ENCODE assay signal across 24 cellular contexts in genomic region chr15:76289582-76289981, GRCh38. TPM values are rescaled to one million over a fixed set of nuclear protein-coding genes. Genes with fewer than 3 reads are reported as not detected.
DNase-seq lines count a peak whose midpoint lies in the region; ATAC-seq, FAIRE-seq and TF ChIP-seq lines count a peak whose summit lies in the region.
"Had no signal": no experiment of that assay in that cellular context is flagged by ENCODE, and none has a peak within 500 bp of the region (broad histone marks: within the 10 kb centered on the region; RNA-seq: fewer than 3 reads in every experiment).

No MANE protein-coding gene starts in this region.

- TF ChIP-seq CTCF in A549 (IDR thresholded peaks at IDR 0.05) = no peak
- TF ChIP-seq CTCF in astrocyte (IDR thresholded peaks at IDR 0.05; ENCODE audit: insufficient read depth, low read depth, low read length) = no peak

- no peaks in the 10 kb centered on the region for H3K27me3 Mint-ChIP-seq in astrocyte (ENCODE audit: low read depth, unreplicated experiment)
- no peaks in the 10 kb centered on the region for H3K27me3 Mint-ChIP-seq in naive thymus-derived CD4-positive, alpha-beta T cell
- H3K27me3 Mint-ChIP-seq: CD4-positive, CD25-positive, alpha-beta regulatory T cell had no signal

- ATAC-seq in A549 (no peak), HG03139 (IDR thresholded peaks at IDR 0.05; ENCODE audit: unreplicated experiment) (no peak), GM21515 (IDR thresholded peaks at IDR 0.05; ENCODE audit: unreplicated experiment) (no peak)
- no peak for ATAC-seq in naive thymus-derived CD4-positive, alpha-beta T cell
- ATAC-seq: HCT116 had no signal

- peaks cover 6% of the 10 kb centered on the region for H3K36me3 Mint-ChIP-seq in astrocyte (ENCODE audit: low read depth, unreplicated experiment)
- peaks cover 6 to 21% (median 14%) of the 10 kb centered on the region in 5 donors for H3K36me3 Mint-ChIP-seq in naive thymus-derived CD4-positive, alpha-beta T cell

- no peak overlapping the region for H2AFZ ChIP-seq in astrocyte (ENCODE audit: low read depth, low read length)

- no peak for TF ChIP-seq EP300 in A549 (IDR thresholded peaks at IDR 0.05)

- no peak overlapping the region for H3K4me3 Mint-ChIP-seq in astrocyte (ENCODE audit: unreplicated experiment)
- H3K4me3 Mint-ChIP-seq in naive thymus-derived CD4-positive, alpha-beta T cell = no peak overlapping the region
- H3K4me3 Mint-ChIP-seq: CD4-positive, CD25-positive, alpha-beta regulatory T cell had no signal

- no peak overlapping the region for H3K27ac Mint-ChIP-seq in astrocyte (ENCODE audit: unreplicated experiment)
- H3K27ac Mint-ChIP-seq in naive thymus-derived CD4-positive, alpha-beta T cell = peak overlapping the region in 7 of 9 donors; percentile 5 to 93 (median 28)

- H3K27ac ChIP-seq in A549 (no peak overlapping the region), astrocyte (ENCODE audit: low read depth, low read length) (no peak overlapping the region)
- no peak overlapping the region for H3K27ac ChIP-seq in naive thymus-derived CD4-positive, alpha-beta T cell (ENCODE audit: low read depth, low read length)
- H3K27ac ChIP-seq: Peyer's patch had no signal

- TF ChIP-seq POLR2A in A549 (IDR thresholded peaks at IDR 0.05; ENCODE audit: low read length) = no peak

- peaks cover 29% of the 10 kb centered on the region for H4K20me1 ChIP-seq in astrocyte (ENCODE audit: insufficient read depth, low read length)

- H3K4me1 ChIP-seq in A549 (peaks cover 7% of the 10 kb centered on the region; the same call in 1 of the 3 replicates), astrocyte (ENCODE audit: insufficient read depth, low read length) (no peaks in the 10 kb centered on the region)
- H3K4me1 ChIP-seq in naive thymus-derived CD4-positive, alpha-beta T cell (ENCODE audit: control insufficient read depth in 2 of 2, insufficient read depth in 2 of 2, low read length in 2 of 2) = peaks cover 11 to 12% of the 10 kb centered on the region in 2 donors
- H3K4me1 ChIP-seq: Caco-2 had no signal

- POLR2A ChIA-PET in A549 (lab: Yijun Ruan, JAX) = interaction anchor here (0.5 to 0.9 kb wide), 3 partner anchors 27 to 1130 kb away, joined by 3 to 5 read pairs (median 4); partner anchors contain the start of genes ISL2 and PEAK1
- POLR2A ChIA-PET in naive thymus-derived CD4-positive, alpha-beta T cell (lab: Charles Lee) = interaction anchor here (1.2 kb wide), 1 partner anchor 20 kb away, joined by 3 read pairs; no protein-coding TSS in a partner anchor

- no peak for TF ChIP-seq RAD21 in A549 (conservative IDR thresholded peaks at IDR 0.05 in 1 of 2, IDR thresholded peaks at IDR 0.05 in 1 of 2)

- H3K4me3 ChIP-seq in A549 = no peak overlapping the region
- no peak overlapping the region for H3K4me3 ChIP-seq in astrocyte (ENCODE audit: insufficient read depth, low read depth, low read length)
- no peak overlapping the region for H3K4me3 ChIP-seq in naive thymus-derived CD4-positive, alpha-beta T cell (ENCODE audit: low read length)
- H3K4me3 ChIP-seq: Peyer's patch had no signal

- FAIRE-seq in A549 (lab: Jason Lieb, UNC) = peak; percentile 32
- no peak for FAIRE-seq in astrocyte (lab: Jason Lieb, UNC)
- FAIRE-seq: GM12892, GM18507, H1 had no signal

- no peaks in the 10 kb centered on the region for H3K4me1 Mint-ChIP-seq in astrocyte (ENCODE audit: low read depth, unreplicated experiment)
- peaks cover 14 to 49% (median 28%) of the 10 kb centered on the region in 7 donors for H3K4me1 Mint-ChIP-seq in naive thymus-derived CD4-positive, alpha-beta T cell

- DNase-seq in A549 (ENCODE audit: low read depth in 1 of 2, low spot score in 1 of 2) = no peak
- DNase-seq in OCI-M1 (lab: John Stamatoyannopoulos, UW) = peak; percentile 74
- peak; percentile 10 for DNase-seq in astrocyte (ENCODE audit: low read depth)
- DNase-seq in naive thymus-derived CD4-positive, alpha-beta T cell = no peak
- no peak for DNase-seq in cortex of kidney (lab: John Stamatoyannopoulos, UW)
- DNase-seq: Caco-2; CD4-positive, CD25-positive, alpha-beta regulatory T cell; DND-41; Kasumi-1; NCI-H1694; NCI-H2081; NCI-H2171; NCI-H345; NCI-H524; NCI-H774; NK-92 treated with Interleukin-12 subunit alpha and Interleukin-12 subunit beta, amount 100 ng/mL, for 24 hours; Peyer's patch had no signal

- CTCF ChIA-PET in A549 (lab: Yijun Ruan, JAX) = interaction anchor here (0.7 to 2.5 kb wide), 7 partner anchors 8 to 98 kb away, joined by 3 to 13 read pairs (median 5); no protein-coding TSS in a partner anchor
- CTCF ChIA-PET in naive thymus-derived CD4-positive, alpha-beta T cell (lab: Charles Lee) = interaction anchor here (0.9 kb wide), 1 partner anchor 22 kb away, joined by 3 read pairs; the partner anchor contains the start of gene ETFA

- peaks cover 34% of the 10 kb centered on the region for H3K79me2 ChIP-seq in astrocyte (ENCODE audit: insufficient read depth, low read length)

- intact Hi-C loops in naive thymus-derived CD4-positive, alpha-beta T cell (cut with micrococcal nuclease) = loop anchor here in 1 of 2 donors (5.0 kb wide), 1 partner anchor 52 kb away; no protein-coding TSS in a partner anchor

- H3K36me3 ChIP-seq in astrocyte (ENCODE audit: insufficient read depth, low read length) = peaks cover 6% of the 10 kb centered on the region
- no peaks in the 10 kb centered on the region for H3K36me3 ChIP-seq in naive thymus-derived CD4-positive, alpha-beta T cell (ENCODE audit: control insufficient read depth in 2 of 3, insufficient read depth in 3 of 3, low read length in 3 of 3)

- H3K9me3 Mint-ChIP-seq in astrocyte (ENCODE audit: unreplicated experiment) = no peaks in the 10 kb centered on the region
- H3K9me3 Mint-ChIP-seq in naive thymus-derived CD4-positive, alpha-beta T cell = no peaks in the 10 kb centered on the region
- H3K9me3 Mint-ChIP-seq: CD4-positive, CD25-positive, alpha-beta regulatory T cell had no signal

- H3K4me2 ChIP-seq in A549 (no peak overlapping the region), astrocyte (ENCODE audit: low read length) (no peak overlapping the region)

- WGBS in A549 (ENCODE audit: missing lambda C conversion rate) = 83% methylated on average over 3 of the region's 3 CpGs

- H3K9ac ChIP-seq in astrocyte (ENCODE audit: low read length) = no peak overlapping the region

- H3K9me3 ChIP-seq in A549 (no peaks in the 10 kb centered on the region), astrocyte (ENCODE audit: insufficient read depth, low read depth, low read length) (no peaks in the 10 kb centered on the region)
- H3K9me3 ChIP-seq in naive thymus-derived CD4-positive, alpha-beta T cell (ENCODE audit: control insufficient read depth in 2 of 3, low read length in 3 of 3) = no peaks in the 10 kb centered on the region
- H3K9me3 ChIP-seq: Caco-2, Peyer's patch had no signal

- no peaks in the 10 kb centered on the region for H3K27me3 ChIP-seq in astrocyte (ENCODE audit: insufficient read depth, low read length)
- no peaks in the 10 kb centered on the region for H3K27me3 ChIP-seq in naive thymus-derived CD4-positive, alpha-beta T cell (ENCODE audit: control insufficient read depth in 2 of 2, insufficient read depth in 2 of 2, low read length in 2 of 2)
- H3K27me3 ChIP-seq: Peyer's patch had no signal

TF ChIP-seq in A549, 52 proteins besides CTCF, POLR2A, EP300 and RAD21:
- no peak for TF ChIP-seq HOXA7 (CRISPR knock-in tag; IDR thresholded peaks at IDR 0.05)
- no peak for TF ChIP-seq CEBPB (IDR thresholded peaks at IDR 0.05)
- no peak for TF ChIP-seq RCOR1 (IDR thresholded peaks at IDR 0.05; ENCODE audit: low read depth, low read length)
- TF ChIP-seq ZNF302 (CRISPR knock-in tag; IDR thresholded peaks at IDR 0.05) = no peak
- TF ChIP-seq ZC3H11A (IDR thresholded peaks at IDR 0.05) = no peak
- no peak for TF ChIP-seq MAZ (IDR thresholded peaks at IDR 0.05; ENCODE audit: borderline replicate concordance, low read depth, low read length)
TF ChIP-seq in A549: peak in this region for 0.

RNA-seq across cellular contexts. Expression of gene ETFA, which starts 21.7 kb away (rescaled TPM):
- polyA plus RNA-seq in A549 (2011; rRNA removed) (395 and 412 TPM in 2 replicates), A549 (2017; fragmentation: RNase III; extraction: RNeasy Plus Mini Kit Qiagen cat#74134 plus additional on column Dnase treatment) (235 to 243 TPM (median 243 TPM) in 3 replicates)
- polyA plus RNA-seq in A549 (2012; cell fraction: cytosol; rRNA removed) = 207 and 218 TPM in 2 replicates
- 73.2 and 78.9 TPM in 2 replicates for polyA plus RNA-seq in A549 (2012; cell fraction: nucleus; rRNA removed)
- polyA minus RNA-seq in A549 (2011; rRNA and poly(A)+ RNA removed) = 159 and 171 TPM in 2 replicates
- total RNA-seq in astrocyte = 123 and 126 TPM in 2 replicates
- total RNA-seq in naive thymus-derived CD4-positive, alpha-beta T cell = 100 to 1,000 TPM in 1 of 5 experiments, 10 to 100 TPM in 4; 38.3 to 102 (median 47.8) TPM
- polyA plus RNA-seq in naive thymus-derived CD4-positive, alpha-beta T cell = 100 to 1,000 TPM in 1 of 2 donors, 10 to 100 TPM in 1; 99.1 to 109 TPM

RNA-seq across cellular contexts. Expression of gene ISL2, which starts 47.0 kb away (rescaled TPM):
- polyA plus RNA-seq in A549 (2011; rRNA removed) (2.6 TPM in 2 replicates), A549 (2017; fragmentation: RNase III; extraction: RNeasy Plus Mini Kit Qiagen cat#74134 plus additional on column Dnase treatment) (2.6 to 3.8 TPM (median 3.2 TPM) in 3 replicates)
- polyA plus RNA-seq in A549 (2012; cell fraction: cytosol; rRNA removed) = 6.5 and 7.1 TPM in 2 replicates
- polyA plus RNA-seq in A549 (2012; cell fraction: nucleus; rRNA removed) = 27.0 and 30.9 TPM in 2 replicates
- 2.5 and 3.2 TPM in 2 replicates for polyA minus RNA-seq in A549 (2011; rRNA and poly(A)+ RNA removed)
- total RNA-seq in astrocyte = 1.3 and 2.1 TPM in 2 replicates
- under 1 TPM in 3 of 5 experiments, not detected in 2; 0.21 to 0.51 (median 0.27) TPM for total RNA-seq in naive thymus-derived CD4-positive, alpha-beta T cell
- not detected for polyA plus RNA-seq in naive thymus-derived CD4-positive, alpha-beta T cell
- total RNA-seq: MCF 10A had no signal
- polyA plus RNA-seq: CD4-positive, CD25-positive, alpha-beta regulatory T cell had no signal

Comparison
In these comparisons a context has a peak if more than half of its experiments do, and no peak if none do; other contexts are left out.
1. DNase-seq: peak in OCI-M1 (single experiment) and astrocyte (single experiment); none in A549 (0 of 2), naive thymus-derived CD4-positive, alpha-beta T cell (0 of 9) and cortex of kidney (single experiment).